Comparison of ENCODE assay signal across 31 cellular contexts in the genomic region with DNA sequence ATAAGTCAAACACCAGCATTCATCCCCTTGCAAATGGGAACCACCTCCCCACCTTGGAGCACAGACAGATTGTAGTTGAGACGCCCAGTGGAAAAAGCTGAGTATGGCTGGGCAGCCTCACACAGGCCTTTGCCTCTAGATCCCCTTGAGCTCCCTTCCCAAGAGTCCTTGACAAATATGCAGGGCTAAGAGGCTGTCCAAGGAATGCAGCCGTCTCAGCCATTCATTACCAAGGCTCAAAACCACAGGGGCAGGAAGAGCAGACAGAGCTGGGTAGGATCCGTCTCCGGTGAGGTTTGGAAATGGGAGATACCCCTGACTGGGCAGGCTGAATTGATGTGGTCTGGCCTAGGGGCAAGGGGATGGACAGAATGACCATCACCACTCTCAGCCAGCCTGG.
DNase-seq lines count a peak whose midpoint lies in the region; ATAC-seq and TF ChIP-seq lines count a peak whose summit lies in the region.
"Had no signal": no experiment of that assay in that cellular context is flagged by ENCODE, and none has a peak within 500 bp of the region (broad histone marks: within the 10 kb centered on the region; RNA-seq: fewer than 3 reads in every experiment).

No MANE protein-coding gene starts in this region.

- BruUV-seq in Caco-2 (replicated peaks; lab: Mats Ljungman, UMichigan), result no TSS peak

- H2BK5ac ChIP-seq in neuronal stem cell (ENCODE audit: low read length), result no peak overlapping the region

- H3K23ac ChIP-seq in neuronal stem cell (ENCODE audit: low read depth, low read length, poor library complexity), result no peak overlapping the region

- CTCF ChIA-PET in WTC11 (lab: Charles Lee) (interaction anchor here (1.1 kb wide), 1 partner anchor 23 kb away, joined by 3 read pairs; no protein-coding TSS in a partner anchor), Caco-2 (lab: Charles Lee) (no interaction called here)

- H3K4ac ChIP-seq in neuronal stem cell (ENCODE audit: low read length), result no peak overlapping the region

- H2AFZ ChIP-seq in neuronal stem cell (ENCODE audit: low read length), result peak overlapping the region; percentile 12

- H3K27ac Mint-ChIP-seq in WTC11 (no peak overlapping the region), Caco-2 (ENCODE audit: unreplicated experiment) (no peak overlapping the region)
- H3K27ac Mint-ChIP-seq: activated CD8-positive, alpha-beta T cell treated with anti-CD3 and anti-CD28 coated beads for 36 hours; activated naive CD8-positive, alpha-beta T cell treated with anti-CD3 and anti-CD28 coated beads, Interleukin-2, amount 50 U/mL, for 24 hours; effector memory CD8-positive, alpha-beta T cell; stimulated activated naive B cell treated with anti-CD40 and anti-IgM and Interleukin-4, amounts not matched to agents 10 μg/mL and 1 μg/mL and 100 μg/mL, for 72 hours; T-cell had no signal

- TF ChIP-seq CTCF in WTC11 (IDR thresholded peaks at IDR 0.05) (no peak), Caco-2 (IDR thresholded peaks at IDR 0.05; ENCODE audit: insufficient read depth in 1 of 2, low read depth in 1 of 2, low read length in 1 of 2, severe bottlenecking in 1 of 2, unreplicated experiment in 1 of 2) (no peak), body of pancreas (IDR thresholded peaks at IDR 0.05) (no peak)

- H3K9ac ChIP-seq in neuronal stem cell (ENCODE audit: low read depth, low read length, poor library complexity), result no peak overlapping the region

- H3K36me3 Mint-ChIP-seq in WTC11 (no peaks in the 10 kb centered on the region), Caco-2 (ENCODE audit: insufficient read depth, unreplicated experiment) (no peaks in the 10 kb centered on the region)
- H3K36me3 Mint-ChIP-seq: naive B cell; stimulated activated naive B cell treated with anti-CD40 and anti-IgM and Interleukin-4, amounts not matched to agents 10 μg/mL and 1 μg/mL and 100 μg/mL, for 72 hours had no signal

- H3K27me3 Mint-ChIP-seq in WTC11 (ENCODE audit: low read depth) (no peaks in the 10 kb centered on the region; the same call in 1 of the 2 replicates), Caco-2 (ENCODE audit: insufficient read depth, unreplicated experiment) (no peaks in the 10 kb centered on the region)
- H3K27me3 Mint-ChIP-seq: activated CD8-positive, alpha-beta T cell treated with anti-CD3 and anti-CD28 coated beads for 36 hours; activated naive CD8-positive, alpha-beta T cell treated with anti-CD3 and anti-CD28 coated beads, Interleukin-2, amount 50 U/mL, for 24 hours had no signal

- H3K9me3 ChIP-seq in neuronal stem cell (replicated peaks in 1 of 2; ENCODE audit: control insufficient read depth in 2 of 2, insufficient read depth in 1 of 2, low read depth in 1 of 2, low read length in 2 of 2), result peaks cover 0 to 6% of the 10 kb centered on the region in 2 donors
- H3K9me3 ChIP-seq in Caco-2, result no peaks in the 10 kb centered on the region; the same call in 1 of the 2 replicates
- H3K9me3 ChIP-seq in body of pancreas, result no peaks in the 10 kb centered on the region
- H3K9me3 ChIP-seq: breast epithelium, SJCRH30, suprapubic skin, uterus had no signal

- H3K27ac ChIP-seq in neuronal stem cell (replicated peaks; ENCODE audit: low read length) (no peak overlapping the region), body of pancreas (no peak overlapping the region)
- H3K27ac ChIP-seq: breast epithelium, SJCRH30, suprapubic skin, uterus had no signal

- H3K4me1 ChIP-seq in neuronal stem cell (ENCODE audit: control insufficient read depth in 2 of 2, insufficient read depth in 1 of 2, low read depth in 1 of 2, low read length in 2 of 2) (peaks cover 0 to 3% of the 10 kb centered on the region in 2 donors), Caco-2 (no peaks in the 10 kb centered on the region), body of pancreas (no peaks in the 10 kb centered on the region)
- H3K4me1 ChIP-seq: breast epithelium, SJCRH30, suprapubic skin, uterus had no signal

- POLR2A ChIA-PET in WTC11 (lab: Charles Lee) (interaction anchor here (0.6 kb wide), 1 partner anchor 941 kb away, joined by 3 read pairs; no protein-coding TSS in a partner anchor), Caco-2 (lab: Charles Lee) (no interaction called here)

- no peak overlapping the region for H2AK5ac ChIP-seq in neuronal stem cell (ENCODE audit: low read depth, low read length)

- H3K14ac ChIP-seq in neuronal stem cell (ENCODE audit: low read length), result no peak overlapping the region

- H3K27me3 ChIP-seq in neuronal stem cell (ENCODE audit: control insufficient read depth in 3 of 3, insufficient read depth in 3 of 3, low read depth in 1 of 3, low read length in 3 of 3), result no peaks in the 10 kb centered on the region
- H3K27me3 ChIP-seq in Caco-2 (replicated peaks; ENCODE audit: control insufficient read depth, insufficient read depth, low read length), result no peaks in the 10 kb centered on the region
- H3K27me3 ChIP-seq in body of pancreas, result no peaks in the 10 kb centered on the region
- H3K27me3 ChIP-seq: breast epithelium, SJCRH30, suprapubic skin, uterus had no signal

- H3K4me3 ChIP-seq in neuronal stem cell (ENCODE audit: low read length in 2 of 2) (no peak overlapping the region), Caco-2 (ENCODE audit: low read depth, low read length) (no peak overlapping the region), body of pancreas (no peak overlapping the region)
- H3K4me3 ChIP-seq: breast epithelium, coronary artery, SJCRH30, suprapubic skin, uterus had no signal

- no peak overlapping the region for H4K8ac ChIP-seq in neuronal stem cell (ENCODE audit: low read depth, low read length)

- no CpG with 5 or more reads among the region's 4 CpGs for WGBS in neuronal stem cell (ENCODE audit: extremely low coverage in 2 of 2, insufficient read length in 2 of 2, insufficient replicate concordance in 1 of 2), 2 donors
- 76 to 83% methylated on average over 4 of the region's 4 CpGs for WGBS in body of pancreas, 2 donors

- no peaks in the 10 kb centered on the region for H3K79me1 ChIP-seq in neuronal stem cell (ENCODE audit: low read depth, low read length)

- H2BK15ac ChIP-seq in neuronal stem cell (ENCODE audit: low read length), result no peak overlapping the region

- intact Hi-C loops in Caco-2 (cut with micrococcal nuclease; ENCODE audit: unreplicated experiment) (no loop called here), body of pancreas (cut with DNase I) (no loop called here)

- no peak overlapping the region for H4K91ac ChIP-seq in neuronal stem cell (ENCODE audit: low read depth, low read length, poor library complexity)

- H3K36me3 ChIP-seq in neuronal stem cell (replicated peaks in 1 of 2; ENCODE audit: control insufficient read depth in 2 of 2, insufficient read depth in 2 of 2, low read length in 2 of 2) (no peaks in the 10 kb centered on the region), Caco-2 (ENCODE audit: control insufficient read depth, insufficient read depth, low read length) (no peaks in the 10 kb centered on the region), body of pancreas (replicated peaks in 1 of 2; ENCODE audit: insufficient read depth in 1 of 2, low read depth in 2 of 2) (no peaks in the 10 kb centered on the region)
- H3K36me3 ChIP-seq: breast epithelium, SJCRH30, suprapubic skin, uterus had no signal

- no peak for TF ChIP-seq POLR2A in body of pancreas (IDR thresholded peaks at IDR 0.05)

- H3K4me1 Mint-ChIP-seq in WTC11, result 0 out of 2 replicates have a peak, but pooled peaks cover 2% of the 10 kb centered on the region
- no peaks in the 10 kb centered on the region for H3K4me1 Mint-ChIP-seq in Caco-2 (ENCODE audit: low read depth, unreplicated experiment)
- H3K4me1 Mint-ChIP-seq: activated naive CD8-positive, alpha-beta T cell treated with anti-CD3 and anti-CD28 coated beads, Interleukin-2, amount 50 U/mL, for 24 hours had no signal

- peaks cover 12% of the 10 kb centered on the region for H3K9me3 Mint-ChIP-seq in WTC11
- no peaks in the 10 kb centered on the region for H3K9me3 Mint-ChIP-seq in Caco-2 (ENCODE audit: unreplicated experiment)
- H3K9me3 Mint-ChIP-seq: activated CD8-positive, alpha-beta T cell treated with anti-CD3 and anti-CD28 coated beads for 36 hours; T-cell had no signal

- no peak overlapping the region for H2BK120ac ChIP-seq in neuronal stem cell (ENCODE audit: low read depth, low read length)

- H3K4me2 ChIP-seq in neuronal stem cell (ENCODE audit: insufficient read depth, low read length, poor library complexity, severe bottlenecking), result no peak overlapping the region

- ATAC-seq in WTC11 (peak; percentile 39), body of pancreas (no peak), GM21423 (IDR thresholded peaks at IDR 0.05; ENCODE audit: unreplicated experiment) (no peak)
- ATAC-seq: activated CD8-positive, alpha-beta T cell treated with anti-CD3 and anti-CD28 coated beads for 36 hours; activated naive CD8-positive, alpha-beta T cell treated with anti-CD3 and anti-CD28 coated beads, Interleukin-2, amount 50 U/mL, for 24 hours; effector memory CD8-positive, alpha-beta T cell; esophagus mucosa; T-cell had no signal

- H3K18ac ChIP-seq in neuronal stem cell (ENCODE audit: low read length), result no peak overlapping the region

- H2BK12ac ChIP-seq in neuronal stem cell (ENCODE audit: low read length), result no peak overlapping the region

- DNase-seq in EH (ENCODE audit: low read depth), result peak; percentile 31
- no peak for DNase-seq in WTC11 (ENCODE audit: low spot score)
- peak; percentile 70 for DNase-seq in glomerular visceral epithelial cell (ENCODE audit: extremely low spot score)
- DNase-seq in neuronal stem cell (ENCODE audit: low spot score), result no peak
- no peak for DNase-seq in NCI-H2227 treated with DMSO at 0.1 percent for 48 hours (lab: John Stamatoyannopoulos, UW)
- no peak for DNase-seq in Caco-2
- DNase-seq in body of pancreas, result no peak
- DNase-seq: activated CD4-positive, CD25-positive, alpha-beta regulatory T cell treated with anti-CD3 and anti-CD28 coated beads, Interleukin-2, amount 50 U/mL, for 72 hours; activated CD8-positive, alpha-beta T cell treated with anti-CD3 and anti-CD28 coated beads for 36 hours; activated effector memory CD4-positive, alpha-beta T cell treated with anti-CD3 and anti-CD28 coated beads, Interleukin-2, amount 50 U/mL, for 16 hours; activated naive CD8-positive, alpha-beta T cell treated with anti-CD3 and anti-CD28 coated beads, Interleukin-2, amount 50 U/mL, for 24 hours; activated T-cell treated with anti-CD3 and anti-CD28 coated beads for 4 hours; C1 segment of cervical spinal cord; effector memory CD8-positive, alpha-beta T cell; KG1; kidney; mesendoderm; naive B cell; NCI-H1436; NCI-H510A; NK-92 treated with Interleukin-12 subunit alpha and Interleukin-12 subunit beta, amount 100 ng/mL, for 24 hours; SJCRH30; stimulated activated CD4-positive, alpha-beta T cell treated with anti-CD3 and anti-CD28 coated beads, Interleukin-4, amount 100 ng/mL, for 24 hours; stimulated activated naive B cell treated with anti-CD40 and anti-IgM and Interleukin-4, amounts not matched to agents 10 μg/mL and 1 μg/mL and 100 μg/mL, for 72 hours; T-cell; uterus had no signal

- H3K4me3 Mint-ChIP-seq in WTC11 (no peak overlapping the region), Caco-2 (ENCODE audit: unreplicated experiment) (no peak overlapping the region)
- H3K4me3 Mint-ChIP-seq: activated CD8-positive, alpha-beta T cell treated with anti-CD3 and anti-CD28 coated beads for 36 hours; activated naive CD8-positive, alpha-beta T cell treated with anti-CD3 and anti-CD28 coated beads, Interleukin-2, amount 50 U/mL, for 24 hours; effector memory CD8-positive, alpha-beta T cell; stimulated activated naive B cell treated with anti-CD40 and anti-IgM and Interleukin-4, amounts not matched to agents 10 μg/mL and 1 μg/mL and 100 μg/mL, for 72 hours; T-cell had no signal

Comparison
In these comparisons a context has a peak if more than half of its experiments do, and no peak if none do; other contexts are left out.
1. DNase-seq: peak in EH (single experiment) and glomerular visceral epithelial cell (single experiment); none in WTC11 (single experiment), neuronal stem cell (single experiment), NCI-H2227 treated with DMSO at 0.1 percent for 48 hours (single experiment), Caco-2 (0 of 2) and body of pancreas (0 of 4).